ENCODE assay signal across 17 cellular contexts in genomic region chr2:75100691-75101236, GRCh38.
"Had no signal": no experiment of that assay in that cellular context is flagged by ENCODE, and none has a peak within 500 bp of the region (broad histone marks: within the 10 kb centered on the region; RNA-seq: fewer than 3 reads in every experiment).

No MANE protein-coding gene starts in this region.

- H3K4me3 ChIP-seq: cardiac muscle cell, esophagus squamous epithelium, gastrocnemius medialis, heart right ventricle, pancreas had no signal

- H3K9me3 Mint-ChIP-seq: activated T-cell treated with anti-CD3 and anti-CD28 coated beads, Interleukin-2, amount 50 U/mL, for 72 hours had no signal

- H3K4me1 Mint-ChIP-seq: activated CD4-positive, alpha-beta memory T cell treated with anti-CD3 and anti-CD28 coated beads, Interleukin-2, amount 10 ng/mL, durations not matched to agents 7 days and 5 days; activated CD4-positive, alpha-beta T cell treated with anti-CD3 and anti-CD28 coated beads for 36 hours; activated naive CD8-positive, alpha-beta T cell treated with anti-CD3 and anti-CD28 coated beads for 36 hours; neural crest cell had no signal

- H3K4me3 Mint-ChIP-seq: activated CD4-positive, alpha-beta memory T cell treated with anti-CD3 and anti-CD28 coated beads, Interleukin-2, amount 10 ng/mL, durations not matched to agents 7 days and 5 days; activated CD4-positive, alpha-beta T cell treated with anti-CD3 and anti-CD28 coated beads for 36 hours; activated naive CD8-positive, alpha-beta T cell treated with anti-CD3 and anti-CD28 coated beads for 36 hours; activated T-cell treated with anti-CD3 and anti-CD28 coated beads, Interleukin-2, amount 50 U/mL, for 72 hours; neural crest cell; T-helper 2 cell treated with Interferon-gamma antibody and Interleukin-4, amounts not matched to agents 5 μg/mL and 100 μg/mL, for 36 hours had no signal

- H3K9me3 ChIP-seq: esophagus squamous epithelium, gastrocnemius medialis, pancreas had no signal

- H3K27ac Mint-ChIP-seq: activated CD4-positive, alpha-beta memory T cell treated with anti-CD3 and anti-CD28 coated beads, Interleukin-2, amount 10 ng/mL, durations not matched to agents 7 days and 5 days; activated CD4-positive, alpha-beta T cell treated with anti-CD3 and anti-CD28 coated beads for 36 hours; activated naive CD8-positive, alpha-beta T cell treated with anti-CD3 and anti-CD28 coated beads for 36 hours; activated T-cell treated with anti-CD3 and anti-CD28 coated beads, Interleukin-2, amount 50 U/mL, for 72 hours; T-helper 2 cell treated with Interferon-gamma antibody and Interleukin-4, amounts not matched to agents 5 μg/mL and 100 μg/mL, for 36 hours had no signal

- H3K36me3 ChIP-seq: cardiac muscle cell, esophagus squamous epithelium, gastrocnemius medialis, heart right ventricle, pancreas had no signal

- H3K27ac ChIP-seq: cardiac muscle cell, esophagus squamous epithelium, gastrocnemius medialis, heart right ventricle, pancreas had no signal

- H3K4me1 ChIP-seq: esophagus squamous epithelium, gastrocnemius medialis, heart right ventricle, pancreas had no signal

- ATAC-seq: activated CD4-positive, alpha-beta T cell treated with anti-CD3 and anti-CD28 coated beads for 36 hours; activated T-cell treated with anti-CD3 and anti-CD28 coated beads, Interleukin-2, amount 50 U/mL, for 72 hours; gastrocnemius medialis; heart right ventricle; left ventricle myocardium superior; pancreas had no signal

- DNase-seq: activated CD4-positive, alpha-beta memory T cell treated with anti-CD3 and anti-CD28 coated beads, Interleukin-2, amount 10 ng/mL, durations not matched to agents 7 days and 5 days; activated CD4-positive, alpha-beta T cell treated with anti-CD3 and anti-CD28 coated beads for 36 hours; activated gamma-delta T cell treated with Interleukin-2 at 50 U/mL for 16 hours; activated naive CD8-positive, alpha-beta T cell treated with anti-CD3 and anti-CD28 coated beads for 36 hours; activated T-cell treated with anti-CD3 and anti-CD28 coated beads, Interleukin-2, amount 50 U/mL, for 72 hours; anterior cingulate cortex; esophagus squamous epithelium; gastrocnemius medialis; heart right ventricle; left ventricle myocardium superior; mesendoderm; pancreas; stimulated activated CD4-positive, alpha-beta T cell treated with anti-CD3 and anti-CD28 coated beads, Interleukin-15, amount 100 ng/mL, for 24 hours; stimulated activated CD4-positive, alpha-beta T cell treated with anti-CD3 and anti-CD28 coated beads, Interleukin-4, amount 100 ng/mL, for 4 hours had no signal

- H3K27me3 Mint-ChIP-seq: activated CD4-positive, alpha-beta T cell treated with anti-CD3 and anti-CD28 coated beads for 36 hours had no signal

- H3K27me3 ChIP-seq: cardiac muscle cell, esophagus squamous epithelium, gastrocnemius medialis, heart right ventricle, pancreas had no signal
